Comparison of ENCODE assay signal across 9 cellular contexts in the genomic region with DNA sequence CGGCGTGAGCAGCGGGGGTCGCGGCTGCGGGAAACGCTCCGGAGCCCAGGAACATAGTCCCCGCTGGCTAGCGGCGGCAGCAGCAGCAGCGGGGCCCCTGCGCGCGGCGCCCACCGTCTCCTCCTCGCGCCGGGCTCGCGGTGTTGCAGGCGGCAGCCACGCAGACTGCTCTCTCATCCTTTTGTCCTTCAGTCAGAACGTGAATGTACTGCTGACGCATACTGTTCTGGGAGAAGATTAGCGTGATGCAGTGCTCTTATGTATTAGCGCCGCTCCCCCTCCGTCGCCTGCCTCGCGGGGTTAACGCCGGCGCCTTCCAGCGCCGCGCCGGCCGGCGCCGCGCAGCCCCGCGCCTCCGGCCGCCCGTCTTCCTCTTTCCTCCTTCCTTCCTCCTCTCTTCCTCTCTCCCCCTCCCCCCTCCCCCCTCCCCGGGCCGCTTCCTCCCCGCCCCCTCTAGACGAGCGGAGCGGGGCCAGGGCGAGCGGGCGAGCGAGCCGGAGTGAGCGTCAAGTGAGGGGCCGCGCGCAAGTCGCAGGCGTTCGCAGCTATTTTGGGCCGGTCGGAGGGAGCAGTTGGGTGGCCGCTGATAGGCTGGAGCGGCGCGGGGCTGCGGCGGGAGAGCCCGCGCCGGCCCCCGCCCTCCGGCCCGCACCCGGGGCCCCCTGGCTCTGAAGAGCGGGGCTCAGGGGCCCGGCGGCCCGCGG. TPM values are rescaled to one million over a fixed set of nuclear protein-coding genes. Genes with fewer than 3 reads are reported as not detected.
A peak's percentile ranks its signal among the peaks of the same experiment; 100 is the strongest.
DNase-seq lines count a peak whose midpoint lies in the region; ATAC-seq and TF ChIP-seq lines count a peak whose summit lies in the region.
"Had no signal": no experiment of that assay in that cellular context is flagged by ENCODE, and none has a peak within 500 bp of the region (broad histone marks: within the 10 kb centered on the region; RNA-seq: fewer than 3 reads in every experiment).

No MANE protein-coding gene starts in this region.

- TF ChIP-seq CTCF in OCI-LY1 (IDR thresholded peaks at IDR 0.05; ENCODE audit: low read length) (peak; percentile 31; the same call in 1 of the 2 replicates), gastroesophageal sphincter (IDR thresholded peaks at IDR 0.05) (peak in 3 of 4 experiments; percentile 14 to 31 (median 21)), osteoblast (IDR thresholded peaks at IDR 0.05; ENCODE audit: extremely low read depth, low read depth, low read length) (peak; percentile 30), thyroid gland (IDR thresholded peaks at IDR 0.05) (peak in 1 of 6 experiments; percentile 5)

- H3K4me2 ChIP-seq in OCI-LY1 (ENCODE audit: low read length), result peak overlapping the region; percentile 84
- peak overlapping the region; percentile 78 for H3K4me2 ChIP-seq in osteoblast (ENCODE audit: insufficient read depth, low read length)

- ATAC-seq in HG03045 (IDR thresholded peaks at IDR 0.05; ENCODE audit: unreplicated experiment) (peak; percentile 61), gastroesophageal sphincter (peak; percentile 64)

- no peak for TF ChIP-seq EP300 in gastroesophageal sphincter (IDR thresholded peaks at IDR 0.05)

- H3K9me2 ChIP-seq in OCI-LY1 (ENCODE audit: low read depth, low read length), result no peaks in the 10 kb centered on the region

- H3K27me3 Mint-ChIP-seq in activated naive CD4-positive, alpha-beta T cell treated with anti-CD3 and anti-CD28 coated beads, Interleukin-2, amount 10 ng/mL, durations not matched to agents 7 days and 5 days, result peaks cover 54% of the 10 kb centered on the region

- TF ChIP-seq POLR2A in gastroesophageal sphincter (IDR thresholded peaks at IDR 0.05), result no peak
- TF ChIP-seq POLR2A in thyroid gland (IDR thresholded peaks at IDR 0.05), result no peak

- peak overlapping the region; percentile 33; the same call in 1 of the 2 replicates for H3K9ac ChIP-seq in OCI-LY1 (ENCODE audit: low read length)

- no peaks in the 10 kb centered on the region for H3F3A ChIP-seq in OCI-LY1 (ENCODE audit: insufficient read depth, low read length)

- H3K36me3 ChIP-seq in OCI-LY1 (ENCODE audit: insufficient read depth, low read length) (peaks cover 19% of the 10 kb centered on the region), gastroesophageal sphincter (peaks cover 0 to 11% of the 10 kb centered on the region in 2 donors), osteoblast (ENCODE audit: insufficient read depth, low read length) (peaks cover 4% of the 10 kb centered on the region), thyroid gland (no peaks in the 10 kb centered on the region)

- CTCF ChIA-PET in activated naive CD4-positive, alpha-beta T cell treated with anti-CD3 and anti-CD28 coated beads, Interleukin-2, amount 10 ng/mL, durations not matched to agents 7 days and 5 days (lab: Charles Lee), result no interaction called here

- H3K9me3 ChIP-seq in OCI-LY1 (ENCODE audit: low read length) (no peaks in the 10 kb centered on the region), gastroesophageal sphincter (no peaks in the 10 kb centered on the region), osteoblast (ENCODE audit: low read depth, low read length) (no peaks in the 10 kb centered on the region), thyroid gland (no peaks in the 10 kb centered on the region)

- H2AFZ ChIP-seq in OCI-LY1 (ENCODE audit: low read length) (no peak overlapping the region), osteoblast (ENCODE audit: low read length) (no peak overlapping the region)

- peak overlapping the region; percentile 61 for H3K4me3 ChIP-seq in OCI-LY1 (ENCODE audit: low read depth, low read length, poor library complexity, severe bottlenecking)
- peak overlapping the region; percentile 39 to 62 for H3K4me3 ChIP-seq in gastroesophageal sphincter
- peak overlapping the region; percentile 66 for H3K4me3 ChIP-seq in osteoblast (ENCODE audit: insufficient read depth, low read length)
- H3K4me3 ChIP-seq in thyroid gland (replicated peaks in 1 of 3), result peak overlapping the region in 1 of 3 donors; percentile 29

- H3K4me1 Mint-ChIP-seq in activated naive CD4-positive, alpha-beta T cell treated with anti-CD3 and anti-CD28 coated beads, Interleukin-2, amount 10 ng/mL, durations not matched to agents 7 days and 5 days, result peaks cover 9% of the 10 kb centered on the region

- peak overlapping the region; percentile 79 for H3K4me3 Mint-ChIP-seq in activated naive CD4-positive, alpha-beta T cell treated with anti-CD3 and anti-CD28 coated beads, Interleukin-2, amount 10 ng/mL, durations not matched to agents 7 days and 5 days

- H4K20me1 ChIP-seq in OCI-LY1 (ENCODE audit: insufficient read depth, low read length), result no peaks in the 10 kb centered on the region
- peaks cover 74% of the 10 kb centered on the region for H4K20me1 ChIP-seq in osteoblast (ENCODE audit: insufficient read depth, low read length)

- 0% methylated on average over 2 to 20 of the region's 87 CpGs for WGBS in gastroesophageal sphincter (ENCODE audit: low coverage in 1 of 2), 2 donors
- 2 to 4% methylated on average over 28 to 35 of the region's 87 CpGs for WGBS in thyroid gland, 2 donors

- H3K27ac Mint-ChIP-seq in activated naive CD4-positive, alpha-beta T cell treated with anti-CD3 and anti-CD28 coated beads, Interleukin-2, amount 10 ng/mL, durations not matched to agents 7 days and 5 days, result peak overlapping the region; percentile 39

- peaks cover 11% of the 10 kb centered on the region for H3K36me3 Mint-ChIP-seq in activated naive CD4-positive, alpha-beta T cell treated with anti-CD3 and anti-CD28 coated beads, Interleukin-2, amount 10 ng/mL, durations not matched to agents 7 days and 5 days

- no peaks in the 10 kb centered on the region for H3K79me2 ChIP-seq in OCI-LY1 (ENCODE audit: insufficient read depth, low read length)
- peaks cover 26% of the 10 kb centered on the region for H3K79me2 ChIP-seq in osteoblast (ENCODE audit: insufficient read depth, low read length)

- intact Hi-C loops in thyroid gland (cut with DNase I), result no loop called here

- H3K9me3 Mint-ChIP-seq in activated naive CD4-positive, alpha-beta T cell treated with anti-CD3 and anti-CD28 coated beads, Interleukin-2, amount 10 ng/mL, durations not matched to agents 7 days and 5 days, result no peaks in the 10 kb centered on the region

- peak; percentile 90 for DNase-seq in DMS 273 (lab: John Stamatoyannopoulos, UW; ENCODE audit: unreplicated experiment)
- DNase-seq in DMS 273 treated with DMSO at 0.1 percent for 48 hours (lab: John Stamatoyannopoulos, UW), result no peak
- DNase-seq in activated naive CD4-positive, alpha-beta T cell treated with anti-CD3 and anti-CD28 coated beads, Interleukin-2, amount 10 ng/mL, durations not matched to agents 7 days and 5 days, result peak; percentile 59
- DNase-seq in osteoblast (ENCODE audit: insufficient read length, low spot score, missing footprints), result peak; percentile 100
- peak; percentile 16 to 31 for DNase-seq in thyroid gland

- peaks cover 10% of the 10 kb centered on the region; the same call in 1 of the 2 replicates for H3K27me3 ChIP-seq in OCI-LY1 (ENCODE audit: insufficient read depth, low read length)
- H3K27me3 ChIP-seq in gastroesophageal sphincter, result peaks cover 27% of the 10 kb centered on the region
- H3K27me3 ChIP-seq in osteoblast (ENCODE audit: insufficient read depth, low read length), result no peaks in the 10 kb centered on the region
- H3K27me3 ChIP-seq in thyroid gland, result no peaks in the 10 kb centered on the region

- H3K4me1 ChIP-seq in OCI-LY1 (ENCODE audit: insufficient read depth, low read length, severe bottlenecking) (peaks cover 24% of the 10 kb centered on the region), gastroesophageal sphincter (peaks cover 0 to 26% (median 8%) of the 10 kb centered on the region in 3 donors), osteoblast (ENCODE audit: insufficient read depth, low read length) (peaks cover 6% of the 10 kb centered on the region), thyroid gland (peaks cover 13 to 20% of the 10 kb centered on the region in 2 donors)

- H3K27ac ChIP-seq in OCI-LY1 (ENCODE audit: low read depth, low read length, poor library complexity, severe bottlenecking) (no peak overlapping the region), gastroesophageal sphincter (peak overlapping the region in 3 of 4 donors; percentile 24 to 59 (median 24)), osteoblast (ENCODE audit: low read depth, low read length) (peak overlapping the region; percentile 15), thyroid gland (no peak overlapping the region)
- H3K27ac ChIP-seq: 22Rv1 had no signal

RNA-seq across cellular contexts. Expression of a gene that starts 0.8 kb away (rescaled TPM):
- total RNA-seq in gastroesophageal sphincter, result 1 to 10 TPM in 1 of 4 donors, under 1 TPM in 2, not detected in 1; 0.39 to 1.9 (median 0.82) TPM
- 0.29 and 0.72 TPM in 2 replicates for total RNA-seq in osteoblast
- 1 to 10 TPM in 2 of 4 donors, under 1 TPM in 2; 0.39 to 3.7 (median 0.95) TPM for total RNA-seq in thyroid gland

Comparison
In these comparisons a context has a peak if more than half of its experiments do, and no peak if none do; other contexts are left out.
1. H3K27ac ChIP-seq: peak in gastroesophageal sphincter (3 of 4) and osteoblast (single experiment); none in OCI-LY1 (single experiment) and thyroid gland (0 of 3).